10 cellular contexts compared by ENCODE assay signal in the genomic region with DNA sequence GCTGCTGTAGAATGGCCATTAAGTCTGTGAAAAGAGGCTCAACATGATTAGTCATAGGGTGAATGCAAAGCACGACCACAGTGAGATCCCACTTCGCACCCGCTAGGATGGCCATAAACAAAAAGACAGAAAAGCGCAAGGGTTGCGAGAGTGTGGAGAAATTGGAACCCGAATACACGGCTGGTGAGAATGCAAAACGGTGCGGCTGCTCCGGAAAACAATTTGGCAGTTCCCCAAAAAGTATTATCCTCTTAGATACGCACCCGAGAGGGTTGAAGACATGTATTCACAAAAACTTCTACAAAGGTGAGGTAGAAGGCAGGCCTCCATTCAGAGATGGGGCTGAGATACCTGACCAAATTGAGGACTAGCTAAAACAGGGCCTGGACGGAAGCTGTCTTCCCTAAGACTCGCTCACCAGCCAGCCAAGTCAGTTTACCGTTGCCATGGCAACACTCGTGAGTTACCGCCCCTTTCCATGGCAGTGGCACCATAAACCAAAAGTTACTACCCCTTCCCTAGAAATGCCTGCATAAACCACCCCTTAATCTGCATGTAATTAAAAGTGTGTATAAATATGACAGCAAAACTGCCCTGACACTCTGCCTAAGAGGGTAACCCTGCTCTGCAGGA. TPM values are rescaled to one million over a fixed set of nuclear protein-coding genes. Genes with fewer than 3 reads are reported as not detected.
DNase-seq lines count a peak whose midpoint lies in the region; ATAC-seq and TF ChIP-seq lines count a peak whose summit lies in the region.
"Had no signal": no experiment of that assay in that cellular context is flagged by ENCODE, and none has a peak within 500 bp of the region (broad histone marks: within the 10 kb centered on the region; RNA-seq: fewer than 3 reads in every experiment).

No MANE protein-coding gene starts in this region.

- H3K9me3 ChIP-seq in SU-DHL-6 (ENCODE audit: insufficient read depth, low read length) (0 out of 2 replicates have a peak, but pooled peaks cover 5% of the 10 kb centered on the region), hepatocyte (ENCODE audit: low read depth) (no peaks in the 10 kb centered on the region)

- H3K36me3 Mint-ChIP-seq in activated CD4-positive, alpha-beta T cell treated with anti-CD3 and anti-CD28 coated beads, Interleukin-2, amount 10 ng/mL, durations not matched to agents 24 days and 14 days (ENCODE audit: low read depth): peaks cover 38% of the 10 kb centered on the region
- H3K36me3 Mint-ChIP-seq in stimulated activated naive B cell treated with anti-CD40 and anti-IgM and Interleukin-4, amounts not matched to agents 10 μg/mL and 1 μg/mL and 100 μg/mL, for 72 hours: peaks cover 24 to 32% of the 10 kb centered on the region in 2 donors

- peaks cover 19% of the 10 kb centered on the region for H3K79me2 ChIP-seq in SU-DHL-6 (ENCODE audit: insufficient read depth, low read length)
- H3K79me2 ChIP-seq in hepatocyte: peaks cover 27% of the 10 kb centered on the region

- DNase-seq in activated CD4-positive, alpha-beta T cell treated with anti-CD3 and anti-CD28 coated beads, Interleukin-2, amount 10 ng/mL, durations not matched to agents 24 days and 14 days: peak; percentile 62
- no peak for DNase-seq in activated CD4-positive, alpha-beta T cell treated with anti-CD3 and anti-CD28 coated beads, Interleukin-2, amount 50 U/mL, for 4 hours
- DNase-seq in hepatocyte (ENCODE audit: low spot score) (no peak), substantia nigra (lab: John Stamatoyannopoulos, UW) (no peak), NCI-H2171 treated with DMSO at 0.1 percent for 48 hours (lab: John Stamatoyannopoulos, UW) (no peak)
- no peak for DNase-seq in stimulated activated naive B cell treated with anti-CD40 and anti-IgM and Interleukin-4, amounts not matched to agents 10 μg/mL and 1 μg/mL and 100 μg/mL, for 72 hours

- WGBS in hepatocyte (ENCODE audit: low lambda C conversion rate, missing lambda C conversion rate): 85% methylated on average over 17 of the region's 17 CpGs

- peaks cover 24% of the 10 kb centered on the region for H3K4me1 Mint-ChIP-seq in activated CD4-positive, alpha-beta T cell treated with anti-CD3 and anti-CD28 coated beads, Interleukin-2, amount 10 ng/mL, durations not matched to agents 24 days and 14 days
- H3K4me1 Mint-ChIP-seq in stimulated activated naive B cell treated with anti-CD40 and anti-IgM and Interleukin-4, amounts not matched to agents 10 μg/mL and 1 μg/mL and 100 μg/mL, for 72 hours: peaks cover 20 to 32% of the 10 kb centered on the region in 2 donors

- H3K4me2 ChIP-seq in SU-DHL-6 (ENCODE audit: low read depth, low read length, poor library complexity, severe bottlenecking): peak overlapping the region; percentile 39
- peak overlapping the region; percentile 65 for H3K4me2 ChIP-seq in hepatocyte

- H4K20me1 ChIP-seq in SU-DHL-6 (ENCODE audit: low read depth, low read length) (no peaks in the 10 kb centered on the region), hepatocyte (ENCODE audit: insufficient read depth, poor library complexity, severe bottlenecking) (no peaks in the 10 kb centered on the region)

- no peaks in the 10 kb centered on the region for H3F3A ChIP-seq in SU-DHL-6 (ENCODE audit: insufficient read depth)

- H3K9ac ChIP-seq in SU-DHL-6 (ENCODE audit: low read length): no peak overlapping the region

- H3K9me2 ChIP-seq in SU-DHL-6 (replicated peaks; ENCODE audit: insufficient read depth, low read length) (no peaks in the 10 kb centered on the region), hepatocyte (replicated peaks; ENCODE audit: insufficient read depth) (no peaks in the 10 kb centered on the region)

- peak overlapping the region; percentile 95 for H3K27ac Mint-ChIP-seq in activated CD4-positive, alpha-beta T cell treated with anti-CD3 and anti-CD28 coated beads, Interleukin-2, amount 10 ng/mL, durations not matched to agents 24 days and 14 days
- H3K27ac Mint-ChIP-seq in stimulated activated naive B cell treated with anti-CD40 and anti-IgM and Interleukin-4, amounts not matched to agents 10 μg/mL and 1 μg/mL and 100 μg/mL, for 72 hours: peak overlapping the region; percentile 99

- peak overlapping the region; percentile 40 for H3K4me3 ChIP-seq in SU-DHL-6 (ENCODE audit: insufficient read depth, low read length, poor library complexity, severe bottlenecking)
- no peak overlapping the region for H3K4me3 ChIP-seq in hepatocyte

- H3K27me3 Mint-ChIP-seq in activated CD4-positive, alpha-beta T cell treated with anti-CD3 and anti-CD28 coated beads, Interleukin-2, amount 10 ng/mL, durations not matched to agents 24 days and 14 days: no peaks in the 10 kb centered on the region
- no peaks in the 10 kb centered on the region for H3K27me3 Mint-ChIP-seq in stimulated activated naive B cell treated with anti-CD40 and anti-IgM and Interleukin-4, amounts not matched to agents 10 μg/mL and 1 μg/mL and 100 μg/mL, for 72 hours

- H3K27me3 ChIP-seq in SU-DHL-6 (ENCODE audit: low read length) (no peaks in the 10 kb centered on the region), hepatocyte (no peaks in the 10 kb centered on the region)

- peak overlapping the region; percentile 96 for H3K4me3 Mint-ChIP-seq in activated CD4-positive, alpha-beta T cell treated with anti-CD3 and anti-CD28 coated beads, Interleukin-2, amount 10 ng/mL, durations not matched to agents 24 days and 14 days
- H3K4me3 Mint-ChIP-seq in stimulated activated naive B cell treated with anti-CD40 and anti-IgM and Interleukin-4, amounts not matched to agents 10 μg/mL and 1 μg/mL and 100 μg/mL, for 72 hours: peak overlapping the region; percentile 99 to 100

- intact Hi-C loops in activated CD4-positive, alpha-beta T cell treated with anti-CD3 and anti-CD28 coated beads, Interleukin-2, amount 10 ng/mL, durations not matched to agents 24 days and 14 days (cut with micrococcal nuclease): loop anchor here (2.0 to 10.0 kb wide), 4 partner anchors 449 to 1471 kb away; partner anchors contain the start of genes ARPC5L, DENND1A, RABGAP1 and RPL35

- no peak overlapping the region for H3K27ac ChIP-seq in SU-DHL-6 (ENCODE audit: low read depth, low read length)
- no peak overlapping the region for H3K27ac ChIP-seq in hepatocyte
- H3K27ac ChIP-seq in substantia nigra (ENCODE audit: low read depth, low read length, poor library complexity, severe bottlenecking): no peak overlapping the region

- H3K9me3 Mint-ChIP-seq in activated CD4-positive, alpha-beta T cell treated with anti-CD3 and anti-CD28 coated beads, Interleukin-2, amount 10 ng/mL, durations not matched to agents 24 days and 14 days: peaks cover 4% of the 10 kb centered on the region
- H3K9me3 Mint-ChIP-seq in stimulated activated naive B cell treated with anti-CD40 and anti-IgM and Interleukin-4, amounts not matched to agents 10 μg/mL and 1 μg/mL and 100 μg/mL, for 72 hours: peaks cover 0 to 5% of the 10 kb centered on the region in 2 donors

- ATAC-seq in stimulated activated naive B cell treated with anti-CD40 and anti-IgM and Interleukin-4, amounts not matched to agents 10 μg/mL and 1 μg/mL and 100 μg/mL, for 72 hours (replicated peaks): no peak
- no peak for ATAC-seq in HG03097 (IDR thresholded peaks at IDR 0.05; ENCODE audit: low FRiP score, unreplicated experiment)

- TF ChIP-seq CTCF in SU-DHL-6 (IDR thresholded peaks at IDR 0.05; ENCODE audit: insufficient read depth, low read length, poor library complexity, severe bottlenecking) (no peak), hepatocyte (IDR thresholded peaks at IDR 0.05; ENCODE audit: poor library complexity) (no peak)

- peak overlapping the region; percentile 99 for H2AFZ ChIP-seq in SU-DHL-6 (ENCODE audit: low read depth, low read length, severe bottlenecking)
- H2AFZ ChIP-seq in hepatocyte: peak overlapping the region; percentile 73

- H3K36me3 ChIP-seq in SU-DHL-6 (ENCODE audit: low read length) (peaks cover 18% of the 10 kb centered on the region), hepatocyte (replicated peaks; ENCODE audit: insufficient read depth, low read depth) (peaks cover 8% of the 10 kb centered on the region)

- peaks cover 11% of the 10 kb centered on the region for H3K4me1 ChIP-seq in hepatocyte (ENCODE audit: insufficient read depth)

RNA-seq across cellular contexts. Expression of gene PSMB7, which starts 0.7 kb away (rescaled TPM):
- 223 and 225 TPM in 2 replicates for total RNA-seq in activated CD4-positive, alpha-beta T cell treated with anti-CD3 and anti-CD28 coated beads, Interleukin-2, amount 10 ng/mL, durations not matched to agents 24 days and 14 days
- total RNA-seq in hepatocyte: 197 and 212 TPM in 2 replicates
- 189 and 226 TPM in 2 replicates for polyA plus RNA-seq in hepatocyte

RNA-seq across cellular contexts. Expression of gene ADGRD2, which starts 34.3 kb away (rescaled TPM):
- not detected in 2 replicates for total RNA-seq in activated CD4-positive, alpha-beta T cell treated with anti-CD3 and anti-CD28 coated beads, Interleukin-2, amount 10 ng/mL, durations not matched to agents 24 days and 14 days
- not detected in 2 replicates for total RNA-seq in hepatocyte
- polyA plus RNA-seq in hepatocyte: not detected in 2 replicates
- total RNA-seq: bronchial epithelial cell had no signal
- polyA plus RNA-seq: small intestine had no signal
